ENCODE assay signal across 21 cellular contexts in genomic region chr16:75026892-75027391, GRCh38. TPM values are rescaled to one million over a fixed set of nuclear protein-coding genes. Genes with fewer than 3 reads are reported as not detected.
DNase-seq lines count a peak whose midpoint lies in the region; ATAC-seq and TF ChIP-seq lines count a peak whose summit lies in the region.
"Had no signal": no experiment of that assay in that cellular context is flagged by ENCODE, and none has a peak within 500 bp of the region (broad histone marks: within the 10 kb centered on the region; RNA-seq: fewer than 3 reads in every experiment).

No MANE protein-coding gene starts in this region.

- H3K27ac ChIP-seq in breast epithelium (peak overlapping the region; percentile 77 to 90), esophagus squamous epithelium (peak overlapping the region; percentile 39 to 89 (median 76)), parathyroid adenoma (peak overlapping the region; percentile 55), upper lobe of right lung (peak overlapping the region; percentile 71)
- H3K27ac ChIP-seq: 22Rv1 had no signal

- no peaks in the 10 kb centered on the region for H3K36me3 ChIP-seq in breast epithelium
- H3K36me3 ChIP-seq in esophagus squamous epithelium, result no peaks in the 10 kb centered on the region
- no peaks in the 10 kb centered on the region for H3K36me3 ChIP-seq in parathyroid adenoma (ENCODE audit: control insufficient read depth, insufficient read depth, low read length)
- no peaks in the 10 kb centered on the region for H3K36me3 ChIP-seq in upper lobe of right lung

- peaks cover under 1% of the 10 kb centered on the region for H3K36me3 Mint-ChIP-seq in MCF 10A (ENCODE audit: insufficient read depth, unreplicated experiment)
- H3K36me3 Mint-ChIP-seq in activated CD4-positive, alpha-beta T cell treated with anti-CD3 and anti-CD28 coated beads for 36 hours (ENCODE audit: low read depth), result peaks cover 6% of the 10 kb centered on the region

- H3K9ac ChIP-seq in parathyroid adenoma, result no peak overlapping the region
- H3K9ac ChIP-seq: BLaER1 treated with 17β-estradiol and CSF1 and Interleukin-3, amounts not matched to agents 10 nM and 100 nM had no signal

- H3K4me3 Mint-ChIP-seq in MCF 10A (ENCODE audit: unreplicated experiment), result no peak overlapping the region
- H3K4me3 Mint-ChIP-seq in activated CD4-positive, alpha-beta T cell treated with anti-CD3 and anti-CD28 coated beads for 36 hours, result no peak overlapping the region
- H3K4me3 Mint-ChIP-seq: brain; H9; nephron; T-helper 2 cell treated with Interferon-gamma antibody and Interleukin-4, amounts not matched to agents 5 μg/mL and 100 μg/mL, for 36 hours had no signal

- H3K27me3 ChIP-seq in breast epithelium (no peaks in the 10 kb centered on the region), esophagus squamous epithelium (no peaks in the 10 kb centered on the region), parathyroid adenoma (ENCODE audit: control insufficient read depth, insufficient read depth, low read length) (no peaks in the 10 kb centered on the region), upper lobe of right lung (no peaks in the 10 kb centered on the region)
- H3K27me3 ChIP-seq: BLaER1 treated with 17β-estradiol and CSF1 and Interleukin-3, amounts not matched to agents 10 nM and 100 nM had no signal

- CTCF ChIA-PET in MCF 10A (lab: Yijun Ruan, JAX), result no interaction called here
- CTCF ChIA-PET in activated CD4-positive, alpha-beta T cell treated with anti-CD3 and anti-CD28 coated beads for 36 hours (lab: Charles Lee), result interaction anchor here (0.6 kb wide), 1 partner anchor 82 kb away, joined by 3 read pairs; no protein-coding TSS in a partner anchor

- no peak for TF ChIP-seq POLR2A in breast epithelium (IDR thresholded peaks at IDR 0.05)
- TF ChIP-seq POLR2A in esophagus squamous epithelium (IDR thresholded peaks at IDR 0.05), result no peak

- H3K9me3 ChIP-seq in breast epithelium (no peaks in the 10 kb centered on the region), esophagus squamous epithelium (no peaks in the 10 kb centered on the region), parathyroid adenoma (ENCODE audit: control insufficient read depth, low read length) (no peaks in the 10 kb centered on the region), upper lobe of right lung (no peaks in the 10 kb centered on the region)

- H3K4me1 ChIP-seq in breast epithelium, result no peaks in the 10 kb centered on the region
- H3K4me1 ChIP-seq in esophagus squamous epithelium, result peaks cover 0 to 39% (median 8%) of the 10 kb centered on the region in 3 donors
- peaks cover 5% of the 10 kb centered on the region for H3K4me1 ChIP-seq in parathyroid adenoma
- H3K4me1 ChIP-seq in upper lobe of right lung, result peaks cover 32% of the 10 kb centered on the region

- peaks cover 4% of the 10 kb centered on the region for H3K4me1 Mint-ChIP-seq in MCF 10A (ENCODE audit: insufficient read depth, unreplicated experiment)
- peaks cover 31% of the 10 kb centered on the region for H3K4me1 Mint-ChIP-seq in activated CD4-positive, alpha-beta T cell treated with anti-CD3 and anti-CD28 coated beads for 36 hours

- peaks cover 2% of the 10 kb centered on the region for H3K9me3 Mint-ChIP-seq in MCF 10A (ENCODE audit: unreplicated experiment)
- H3K9me3 Mint-ChIP-seq in activated CD4-positive, alpha-beta T cell treated with anti-CD3 and anti-CD28 coated beads for 36 hours (ENCODE audit: low read depth), result peaks cover 3% of the 10 kb centered on the region

- no peak overlapping the region for H3K4me3 ChIP-seq in breast epithelium
- no peak overlapping the region for H3K4me3 ChIP-seq in esophagus squamous epithelium
- no peak overlapping the region for H3K4me3 ChIP-seq in parathyroid adenoma (ENCODE audit: low read depth, low read length)
- H3K4me3 ChIP-seq in upper lobe of right lung, result no peak overlapping the region
- H3K4me3 ChIP-seq: BLaER1 treated with 17β-estradiol and CSF1 and Interleukin-3, amounts not matched to agents 10 nM and 100 nM had no signal

- H2AFZ ChIP-seq in parathyroid adenoma, result no peak overlapping the region

- intact Hi-C loops in breast epithelium (cut with DNase I; ENCODE audit: low total_unique reads) (no loop called here), MCF 10A (cut with micrococcal nuclease) (no loop called here), esophagus squamous epithelium (cut with DNase I) (no loop called here), upper lobe of right lung (cut with DNase I) (no loop called here)
- intact Hi-C loops in activated CD4-positive, alpha-beta T cell treated with anti-CD3 and anti-CD28 coated beads for 36 hours (cut with DNase I, micrococcal nuclease), result loop anchor here in 1 of 2 experiments (5.0 kb wide), 1 partner anchor 35 kb away; no protein-coding TSS in a partner anchor

- H3K79me2 ChIP-seq in parathyroid adenoma, result peaks cover 32% of the 10 kb centered on the region

- no peak for TF ChIP-seq CTCF in breast epithelium (IDR thresholded peaks at IDR 0.05)
- no peak for TF ChIP-seq CTCF in MCF 10A (IDR thresholded peaks at IDR 0.05; ENCODE audit: unreplicated experiment)
- TF ChIP-seq CTCF in esophagus squamous epithelium (IDR thresholded peaks at IDR 0.05), result no peak
- no peak for TF ChIP-seq CTCF in parathyroid adenoma (IDR thresholded peaks at IDR 0.05)
- no peak for TF ChIP-seq CTCF in upper lobe of right lung (IDR thresholded peaks at IDR 0.05)

- no TSS peak for BruUV-seq in MCF 10A (replicated peaks; lab: Mats Ljungman, UMichigan)

- H3K27me3 Mint-ChIP-seq in MCF 10A (ENCODE audit: insufficient read depth, unreplicated experiment), result no peaks in the 10 kb centered on the region
- H3K27me3 Mint-ChIP-seq in activated CD4-positive, alpha-beta T cell treated with anti-CD3 and anti-CD28 coated beads for 36 hours, result no peaks in the 10 kb centered on the region
- H3K27me3 Mint-ChIP-seq: brain had no signal

- ATAC-seq in upper lobe of right lung (no peak), GM19035 (IDR thresholded peaks at IDR 0.05; ENCODE audit: unreplicated experiment) (no peak), HG03108 (IDR thresholded peaks at IDR 0.05; ENCODE audit: unreplicated experiment) (no peak)
- no peak for ATAC-seq in activated CD4-positive, alpha-beta T cell treated with anti-CD3 and anti-CD28 coated beads for 36 hours

- 91 to 97% methylated on average over 2 of the region's 2 CpGs for WGBS in esophagus squamous epithelium, 2 donors

- H3K4me2 ChIP-seq in parathyroid adenoma (ENCODE audit: low read length), result no peak overlapping the region

- H3K27ac Mint-ChIP-seq in MCF 10A (ENCODE audit: low read depth, unreplicated experiment), result no peak overlapping the region
- H3K27ac Mint-ChIP-seq in activated CD4-positive, alpha-beta T cell treated with anti-CD3 and anti-CD28 coated beads for 36 hours, result no peak overlapping the region
- H3K27ac Mint-ChIP-seq: T-helper 2 cell treated with Interferon-gamma antibody and Interleukin-4, amounts not matched to agents 5 μg/mL and 100 μg/mL, for 36 hours had no signal

- DNase-seq in breast epithelium (ENCODE audit: low spot score in 2 of 2) (no peak), MCF 10A (ENCODE audit: unreplicated experiment) (no peak), esophagus squamous epithelium (lab: John Stamatoyannopoulos, UW) (no peak), upper lobe of right lung (no peak)
- no peak for DNase-seq in activated CD4-positive, alpha-beta T cell treated with anti-CD3 and anti-CD28 coated beads for 36 hours
- DNase-seq: activated CD4-positive, alpha-beta T cell treated with anti-CD3 and anti-CD28 coated beads for 1 hour; activated CD8-positive, alpha-beta memory T cell treated with anti-CD3 and anti-CD28 coated beads, Interleukin-2, amount 50 U/mL, for 4 hours; H9; Karpas-422; NCI-H1436 treated with DMSO at 0.1 percent for 48 hours; NCI-H2227 treated with DMSO at 0.1 percent for 48 hours; retina; SHP77 treated with DMSO at 0.1 percent for 48 hours had no signal

- POLR2A ChIA-PET in MCF 10A (lab: Yijun Ruan, JAX), result interaction anchor here (0.9 kb wide), 1 partner anchor 9 kb away, joined by 3 read pairs; no protein-coding TSS in a partner anchor
- POLR2A ChIA-PET in activated CD4-positive, alpha-beta T cell treated with anti-CD3 and anti-CD28 coated beads for 36 hours (lab: Charles Lee), result no interaction called here

RNA-seq across cellular contexts. Expression of gene ZNRF1, which starts 28.1 kb away (rescaled TPM):
- total RNA-seq in breast epithelium (10 to 100 TPM; 12.8 to 27.5 (median 24.4) TPM), MCF 10A (2022) (8.3 and 10.5 TPM in 2 replicates), esophagus squamous epithelium (10 to 100 TPM; 28.0 to 67.4 (median 33.5) TPM), upper lobe of right lung (21.3 TPM)
- 10 to 100 TPM; 35.2 to 42.9 TPM for total RNA-seq in activated CD4-positive, alpha-beta T cell treated with anti-CD3 and anti-CD28 coated beads for 36 hours

RNA-seq across cellular contexts. Expression of gene WDR59, which starts 42.0 kb away (rescaled TPM):
- total RNA-seq in breast epithelium (10 to 100 TPM; 21.8 to 61.0 (median 43.6) TPM), MCF 10A (2022) (53.8 and 56.1 TPM in 2 replicates), esophagus squamous epithelium (10 to 100 TPM in 3 of 4 donors, 1 to 10 TPM in 1; 9.8 to 25.1 (median 22.2) TPM), upper lobe of right lung (51.6 TPM)
- 10 to 100 TPM; 69.2 to 91.4 TPM for total RNA-seq in activated CD4-positive, alpha-beta T cell treated with anti-CD3 and anti-CD28 coated beads for 36 hours
